Comparison of ENCODE assay signal across 16 cellular contexts in genomic region chr10:34689053-34689452, GRCh38.
DNase-seq lines count a peak whose midpoint lies in the region; ATAC-seq and TF ChIP-seq lines count a peak whose summit lies in the region.
"Had no signal": no experiment of that assay in that cellular context is flagged by ENCODE, and none has a peak within 500 bp of the region (broad histone marks: within the 10 kb centered on the region; RNA-seq: fewer than 3 reads in every experiment).

No MANE protein-coding gene starts in this region.

- H3K9me2 ChIP-seq in Karpas-422 (replicated peaks; ENCODE audit: insufficient read depth, low read length): no peaks in the 10 kb centered on the region

- peak; percentile 23 for ATAC-seq in left lung
- ATAC-seq: activated CD8-positive, alpha-beta T cell treated with anti-CD3 and anti-CD28 coated beads, Interleukin-2, amount 10 ng/mL, durations not matched to agents 7 days and 5 days had no signal

- H3K4me2 ChIP-seq in Karpas-422 (ENCODE audit: low read depth, low read length, poor library complexity, severe bottlenecking): no peak overlapping the region

- TF ChIP-seq CTCF in AG10803 (conservative IDR thresholded peaks at IDR 0.05; ENCODE audit: low read length) (no peak), cardiac fibroblast (IDR thresholded peaks at IDR 0.05; ENCODE audit: low read depth, low read length) (no peak), left lung (IDR thresholded peaks at IDR 0.05) (no peak), mesothelial cell of epicardium (IDR thresholded peaks at IDR 0.05; ENCODE audit: unreplicated experiment) (no peak), tibial nerve (IDR thresholded peaks at IDR 0.05) (no peak)

- 16 to 38% methylated on average over 8 of the region's 8 CpGs for WGBS in tibial nerve, 2 donors

- no peak overlapping the region for H3K27ac Mint-ChIP-seq in mesothelial cell of epicardium
- H3K27ac Mint-ChIP-seq: activated CD8-positive, alpha-beta T cell treated with anti-CD3 and anti-CD28 coated beads, Interleukin-2, amount 10 ng/mL, durations not matched to agents 7 days and 5 days; CD14-positive monocyte; stimulated activated naive CD8-positive, alpha-beta T cell treated with anti-CD3 and anti-CD28 coated beads, Interleukin-15, Interleukin-2, amounts not matched to agents 100 ng/mL and 50 ng/mL, for 24 hours had no signal

- no peaks in the 10 kb centered on the region for H3K4me1 ChIP-seq in Karpas-422 (ENCODE audit: low read length)
- H3K4me1 ChIP-seq in left lung: peaks cover 0 to 4% of the 10 kb centered on the region in 2 donors
- peaks cover 0 to 42% (median 6%) of the 10 kb centered on the region in 4 donors for H3K4me1 ChIP-seq in tibial nerve

- TF ChIP-seq POLR2A in tibial nerve (IDR thresholded peaks at IDR 0.05): no peak

- peaks cover 20% of the 10 kb centered on the region for H3K4me1 Mint-ChIP-seq in mesothelial cell of epicardium
- H3K4me1 Mint-ChIP-seq: CD14-positive monocyte had no signal

- H3K36me3 ChIP-seq in Karpas-422 (ENCODE audit: insufficient read depth, low read length) (no peaks in the 10 kb centered on the region), left lung (no peaks in the 10 kb centered on the region), tibial nerve (peaks cover 0 to 10% (median 0%) of the 10 kb centered on the region in 3 donors)

- H3K4me3 Mint-ChIP-seq in mesothelial cell of epicardium: no peak overlapping the region
- H3K4me3 Mint-ChIP-seq: activated CD8-positive, alpha-beta T cell treated with anti-CD3 and anti-CD28 coated beads, Interleukin-2, amount 10 ng/mL, durations not matched to agents 7 days and 5 days; CD14-positive monocyte; H9; stimulated activated naive CD8-positive, alpha-beta T cell treated with anti-CD3 and anti-CD28 coated beads, Interleukin-15, Interleukin-2, amounts not matched to agents 100 ng/mL and 50 ng/mL, for 24 hours had no signal

- DNase-seq in AG10803 (ENCODE audit: low read depth): peak; percentile 71
- DNase-seq in Karpas-422: peak; percentile 20
- peak; percentile 70 to 81 for DNase-seq in cardiac fibroblast (ENCODE audit: low read depth in 2 of 2)
- DNase-seq in left lung: no peak
- no peak for DNase-seq in mesothelial cell of epicardium (ENCODE audit: low spot score in 2 of 2, unreplicated experiment in 2 of 2)
- no peak for DNase-seq in GM19238 (ENCODE audit: insufficient read length, low spot score)
- DNase-seq in tibial nerve (ENCODE audit: low spot score in 2 of 2): no peak
- no peak for DNase-seq in activated T-cell treated with anti-CD3 and anti-CD28 coated beads, Interleukin-2, amount 50 U/mL, for 48 hours
- DNase-seq: activated CD8-positive, alpha-beta T cell treated with anti-CD3 and anti-CD28 coated beads, Interleukin-2, amount 10 ng/mL, durations not matched to agents 7 days and 5 days; activated gamma-delta T cell treated with Interleukin-2 at 50 U/mL for 16 hours; H9; NCI-H774; retina; SIG-M5 had no signal

- H3K27me3 Mint-ChIP-seq in mesothelial cell of epicardium (ENCODE audit: low read depth): no peaks in the 10 kb centered on the region
- H3K27me3 Mint-ChIP-seq: stimulated activated naive CD8-positive, alpha-beta T cell treated with anti-CD3 and anti-CD28 coated beads, Interleukin-15, Interleukin-2, amounts not matched to agents 100 ng/mL and 50 ng/mL, for 24 hours had no signal

- no peak overlapping the region for H3K9ac ChIP-seq in Karpas-422 (ENCODE audit: low read length)

- H3K4me3 ChIP-seq in AG10803 (ENCODE audit: low read length) (no peak overlapping the region), Karpas-422 (ENCODE audit: low read length) (no peak overlapping the region), cardiac fibroblast (replicated peaks in 1 of 2; ENCODE audit: low read depth in 2 of 2, low read length in 2 of 2) (no peak overlapping the region), left lung (no peak overlapping the region), tibial nerve (no peak overlapping the region)

- H3K27ac ChIP-seq in Karpas-422 (ENCODE audit: low read length) (no peak overlapping the region), left lung (no peak overlapping the region), tibial nerve (no peak overlapping the region)

- H3K79me2 ChIP-seq in Karpas-422 (ENCODE audit: low read length): no peaks in the 10 kb centered on the region

- intact Hi-C loops in left lung (cut with DNase I): no loop called here

- H3K27me3 ChIP-seq in Karpas-422 (ENCODE audit: low read length) (no peaks in the 10 kb centered on the region), left lung (no peaks in the 10 kb centered on the region), tibial nerve (no peaks in the 10 kb centered on the region)

- TF ChIP-seq EP300 in tibial nerve (IDR thresholded peaks at IDR 0.05): no peak

- H3K36me3 Mint-ChIP-seq in mesothelial cell of epicardium: peaks cover 21% of the 10 kb centered on the region
- H3K36me3 Mint-ChIP-seq: CD14-positive monocyte had no signal

- no peaks in the 10 kb centered on the region for H4K20me1 ChIP-seq in Karpas-422 (ENCODE audit: insufficient read depth, low read depth, low read length)

- peaks cover 7% of the 10 kb centered on the region for H3K9me3 Mint-ChIP-seq in mesothelial cell of epicardium
- H3K9me3 Mint-ChIP-seq: stimulated activated naive CD8-positive, alpha-beta T cell treated with anti-CD3 and anti-CD28 coated beads, Interleukin-15, Interleukin-2, amounts not matched to agents 100 ng/mL and 50 ng/mL, for 24 hours had no signal

- H2AFZ ChIP-seq in Karpas-422 (ENCODE audit: low read length): no peak overlapping the region

- no peaks in the 10 kb centered on the region for H3K9me3 ChIP-seq in Karpas-422 (ENCODE audit: low read length)
- H3K9me3 ChIP-seq in left lung: no peaks in the 10 kb centered on the region
- no peaks in the 10 kb centered on the region for H3K9me3 ChIP-seq in tibial nerve

Comparison
In these comparisons a context has a peak if more than half of its experiments do, and no peak if none do; other contexts are left out.
1. DNase-seq: peak in AG10803 (single experiment), Karpas-422 (single experiment) and cardiac fibroblast (2 of 2); none in left lung (0 of 2), mesothelial cell of epicardium (0 of 2), GM19238 (single experiment), tibial nerve (0 of 2) and activated T-cell treated with anti-CD3 and anti-CD28 coated beads, Interleukin-2, amount 50 U/mL, for 48 hours (0 of 2).